8 cellular contexts compared by ENCODE assay signal in genomic region chr16:16321008-16321698, GRCh38. TPM values are rescaled to one million over a fixed set of nuclear protein-coding genes. Genes with fewer than 3 reads are reported as not detected.
A peak's percentile ranks its signal among the peaks of the same experiment; 100 is the strongest.
DNase-seq lines count a peak whose midpoint lies in the region; ATAC-seq, FAIRE-seq and TF ChIP-seq lines count a peak whose summit lies in the region.
"Not testable (repeated sequence)": the region's sequence is repeated elsewhere in the genome, so short reads cannot be mapped to it uniquely, and the experiment has no call there.

No MANE protein-coding gene starts in this region.

- H3K9me3 ChIP-seq in BE2C; kidney (ENCODE audit: control insufficient read depth in 1 of 2, low read length in 2 of 2); lower lobe of right lung; pancreas; aorta (ENCODE audit: control insufficient read depth, low read length): not testable (repeated sequence)

- not testable (repeated sequence) for FAIRE-seq in kidney (lab: Jason Lieb, UNC); pancreas (lab: Jason Lieb, UNC)

- H3K4me1 ChIP-seq in BE2C; kidney (ENCODE audit: control insufficient read depth in 1 of 2, insufficient read depth in 1 of 2, low read depth in 1 of 2, low read length in 2 of 2); lower lobe of right lung; pancreas; aorta (ENCODE audit: control insufficient read depth in 1 of 2, insufficient read depth in 2 of 2, low read length in 2 of 2): not testable (repeated sequence)

- not testable (repeated sequence) for H3K36me3 Mint-ChIP-seq in activated CD4-positive, alpha-beta T cell treated with anti-CD3 and anti-CD28 coated beads, Interleukin-2, amount 10 ng/mL, durations not matched to agents 24 days and 14 days (ENCODE audit: low read depth)

- H3K4me3 Mint-ChIP-seq in activated CD4-positive, alpha-beta T cell treated with anti-CD3 and anti-CD28 coated beads, Interleukin-2, amount 10 ng/mL, durations not matched to agents 24 days and 14 days, result not testable (repeated sequence)

- not testable (repeated sequence) for H3K27me3 Mint-ChIP-seq in activated CD4-positive, alpha-beta T cell treated with anti-CD3 and anti-CD28 coated beads, Interleukin-2, amount 10 ng/mL, durations not matched to agents 24 days and 14 days

- not testable (repeated sequence) for H3K9ac ChIP-seq in kidney (ENCODE audit: low read length in 2 of 2)

- DNase-seq in BE2C (peak; percentile 3), Right ventricle myocardium inferior (ENCODE audit: missing footprints) (peak; percentile 11), kidney (peak; percentile 35), lower lobe of right lung (peak; percentile 19), pancreas (peak in 5 of 6 donors; percentile 4 to 43 (median 7)), aorta (peak; percentile 15 to 60)
- peak; percentile 42 for DNase-seq in activated CD4-positive, alpha-beta T cell treated with anti-CD3 and anti-CD28 coated beads, Interleukin-2, amount 10 ng/mL, durations not matched to agents 24 days and 14 days
- DNase-seq in stimulated activated CD8-positive, alpha-beta memory T cell treated with anti-CD3 and anti-CD28 coated beads, Interleukin-4, amount 100 ng/mL, for 48 hours, result peak; percentile 9

- H3K4me3 ChIP-seq in BE2C (ENCODE audit: low read depth, low read length); kidney (ENCODE audit: low read length in 2 of 2); lower lobe of right lung; pancreas; aorta (ENCODE audit: low read length in 2 of 2): not testable (repeated sequence)

- H3K36me3 ChIP-seq in BE2C; kidney (ENCODE audit: control insufficient read depth in 1 of 2, insufficient read depth in 2 of 2, low read length in 2 of 2); lower lobe of right lung; pancreas; aorta (ENCODE audit: control insufficient read depth in 1 of 2, insufficient read depth in 2 of 2, low read length in 1 of 2): not testable (repeated sequence)

- H3K9me3 Mint-ChIP-seq in activated CD4-positive, alpha-beta T cell treated with anti-CD3 and anti-CD28 coated beads, Interleukin-2, amount 10 ng/mL, durations not matched to agents 24 days and 14 days, result not testable (repeated sequence)

- intact Hi-C loops in activated CD4-positive, alpha-beta T cell treated with anti-CD3 and anti-CD28 coated beads, Interleukin-2, amount 10 ng/mL, durations not matched to agents 24 days and 14 days (cut with micrococcal nuclease); Right ventricle myocardium inferior (cut with DNase I); kidney (cut with DNase I); lower lobe of right lung (cut with DNase I); pancreas (cut with DNase I); aorta (cut with DNase I): not testable (repeated sequence)

- H3K27me3 ChIP-seq in BE2C; lower lobe of right lung (ENCODE audit: low read depth); pancreas; aorta (ENCODE audit: control insufficient read depth in 1 of 2, insufficient read depth in 2 of 2, low read length in 1 of 2): not testable (repeated sequence)

- not testable (repeated sequence) for ATAC-seq in Right ventricle myocardium inferior; lower lobe of right lung; pancreas; aorta (ENCODE audit: low FRiP score)

- H3K4me1 Mint-ChIP-seq in activated CD4-positive, alpha-beta T cell treated with anti-CD3 and anti-CD28 coated beads, Interleukin-2, amount 10 ng/mL, durations not matched to agents 24 days and 14 days, result not testable (repeated sequence)

- H3K27ac ChIP-seq in kidney (ENCODE audit: low read depth in 2 of 2, low read length in 2 of 2); lower lobe of right lung; pancreas; aorta (ENCODE audit: low read depth in 1 of 2, low read length in 2 of 2): not testable (repeated sequence)

- TF ChIP-seq CTCF in BE2C (IDR thresholded peaks at IDR 0.05; ENCODE audit: low read depth, low read length); kidney (IDR thresholded peaks at IDR 0.05; ENCODE audit: borderline replicate concordance, extremely low read depth, insufficient read depth); lower lobe of right lung (IDR thresholded peaks at IDR 0.05); pancreas (IDR thresholded peaks at IDR 0.05): not testable (repeated sequence)

- H3K27ac Mint-ChIP-seq in activated CD4-positive, alpha-beta T cell treated with anti-CD3 and anti-CD28 coated beads, Interleukin-2, amount 10 ng/mL, durations not matched to agents 24 days and 14 days, result not testable (repeated sequence)

- WGBS in pancreas, 2 donors, result 97 to 100% methylated on average over 7 to 14 of the region's 43 CpGs
- 89 to 95% methylated on average over 9 to 15 of the region's 43 CpGs for WGBS in aorta, 2 donors

RNA-seq across cellular contexts. Expression of gene NPIPA7, which starts 57.8 kb away (rescaled TPM):
- 3.1 TPM for polyA plus RNA-seq in BE2C (2012; ENCODE audit: insufficient read depth, insufficient read length, low read depth)
- total RNA-seq in activated CD4-positive, alpha-beta T cell treated with anti-CD3 and anti-CD28 coated beads, Interleukin-2, amount 10 ng/mL, durations not matched to agents 24 days and 14 days, result 7.5 and 8.0 TPM in 2 replicates
- 3.0 TPM for total RNA-seq in Right ventricle myocardium inferior
- 9.0 TPM for total RNA-seq in kidney
- polyA plus RNA-seq in kidney (ENCODE audit: insufficient read depth, low read depth, low replicate concordance), result 7.2 TPM
- total RNA-seq in lower lobe of right lung, result 10.0 TPM
- total RNA-seq in pancreas, result 1 to 10 TPM; 1.6 to 6.6 (median 3.8) TPM
- polyA plus RNA-seq in pancreas, result 10 to 100 TPM; 35.4 to 47.1 TPM
- 10 to 100 TPM in 1 of 2 donors, 1 to 10 TPM in 1; 7.5 to 25.3 TPM for total RNA-seq in aorta
- 10 to 100 TPM in 1 of 2 donors, not detected in 1; 13.9 TPM for polyA plus RNA-seq in aorta
